Comparison of ENCODE assay signal across 11 cellular contexts in genomic region chr6:71727632-71728294, GRCh38.
DNase-seq lines count a peak whose midpoint lies in the region; ATAC-seq and TF ChIP-seq lines count a peak whose summit lies in the region.
"Had no signal": no experiment of that assay in that cellular context is flagged by ENCODE, and none has a peak within 500 bp of the region (broad histone marks: within the 10 kb centered on the region; RNA-seq: fewer than 3 reads in every experiment).

No MANE protein-coding gene starts in this region.

- no CpG with 5 or more reads among the region's 2 CpGs for WGBS in neuronal stem cell (ENCODE audit: extremely low coverage in 2 of 2, insufficient read length in 2 of 2, insufficient replicate concordance in 1 of 2), 2 donors

- H3K27me3 ChIP-seq in HL-60 (ENCODE audit: insufficient read depth, poor library complexity, severe bottlenecking) = no peaks in the 10 kb centered on the region
- no peaks in the 10 kb centered on the region for H3K27me3 ChIP-seq in neuronal stem cell (ENCODE audit: control insufficient read depth in 3 of 3, insufficient read depth in 3 of 3, low read depth in 1 of 3, low read length in 3 of 3)
- no peaks in the 10 kb centered on the region for H3K27me3 ChIP-seq in naive thymus-derived CD4-positive, alpha-beta T cell (ENCODE audit: control insufficient read depth in 2 of 2, insufficient read depth in 2 of 2, low read length in 2 of 2)

- H3K27ac ChIP-seq in HL-60 (replicated peaks) (no peak overlapping the region), neuronal stem cell (replicated peaks; ENCODE audit: low read length) (no peak overlapping the region)
- no peak overlapping the region for H3K27ac ChIP-seq in naive thymus-derived CD4-positive, alpha-beta T cell (ENCODE audit: low read depth, low read length)

- no peaks in the 10 kb centered on the region for H3K9me3 ChIP-seq in neuronal stem cell (replicated peaks in 1 of 2; ENCODE audit: control insufficient read depth in 2 of 2, insufficient read depth in 1 of 2, low read depth in 1 of 2, low read length in 2 of 2)
- no peaks in the 10 kb centered on the region for H3K9me3 ChIP-seq in naive thymus-derived CD4-positive, alpha-beta T cell (ENCODE audit: control insufficient read depth in 2 of 3, low read length in 3 of 3)

- no peak for TF ChIP-seq CTCF in HL-60 (IDR thresholded peaks at IDR 0.05; ENCODE audit: insufficient read depth, low read length)

- peaks cover 0 to 3% (median 0%) of the 10 kb centered on the region in 5 donors for H3K27me3 Mint-ChIP-seq in naive thymus-derived CD4-positive, alpha-beta T cell
- no peaks in the 10 kb centered on the region for H3K27me3 Mint-ChIP-seq in activated naive CD8-positive, alpha-beta T cell treated with anti-CD3 and anti-CD28 coated beads for 36 hours
- H3K27me3 Mint-ChIP-seq: stimulated activated naive CD8-positive, alpha-beta T cell treated with anti-CD3 and anti-CD28 coated beads, Interleukin-15, Interleukin-2, amounts not matched to agents 100 ng/mL and 50 ng/mL, for 24 hours had no signal

- H2BK120ac ChIP-seq in neuronal stem cell (ENCODE audit: low read depth, low read length) = no peak overlapping the region

- no peak overlapping the region for H3K14ac ChIP-seq in neuronal stem cell (ENCODE audit: low read length)

- peak overlapping the region; percentile 35 for H2AFZ ChIP-seq in neuronal stem cell (ENCODE audit: low read length)

- no peak overlapping the region for H3K9ac ChIP-seq in neuronal stem cell (ENCODE audit: low read depth, low read length, poor library complexity)

- no peak overlapping the region for H3K4me3 ChIP-seq in HL-60 (replicated peaks; ENCODE audit: insufficient read depth, low read length)
- H3K4me3 ChIP-seq in neuronal stem cell (ENCODE audit: low read length in 2 of 2) = no peak overlapping the region
- H3K4me3 ChIP-seq in naive thymus-derived CD4-positive, alpha-beta T cell (ENCODE audit: low read length) = no peak overlapping the region

- no peaks in the 10 kb centered on the region for H3K36me3 ChIP-seq in neuronal stem cell (replicated peaks in 1 of 2; ENCODE audit: control insufficient read depth in 2 of 2, insufficient read depth in 2 of 2, low read length in 2 of 2)
- no peaks in the 10 kb centered on the region for H3K36me3 ChIP-seq in naive thymus-derived CD4-positive, alpha-beta T cell (ENCODE audit: control insufficient read depth in 2 of 3, insufficient read depth in 3 of 3, low read length in 3 of 3)

- H4K91ac ChIP-seq in neuronal stem cell (ENCODE audit: low read depth, low read length, poor library complexity) = no peak overlapping the region

- H3K36me3 Mint-ChIP-seq in naive thymus-derived CD4-positive, alpha-beta T cell = no peaks in the 10 kb centered on the region
- H3K36me3 Mint-ChIP-seq in activated naive CD8-positive, alpha-beta T cell treated with anti-CD3 and anti-CD28 coated beads for 36 hours = no peaks in the 10 kb centered on the region

- H3K4me1 Mint-ChIP-seq in naive thymus-derived CD4-positive, alpha-beta T cell = no peaks in the 10 kb centered on the region
- H3K4me1 Mint-ChIP-seq in activated naive CD8-positive, alpha-beta T cell treated with anti-CD3 and anti-CD28 coated beads for 36 hours = no peaks in the 10 kb centered on the region

- H2AK5ac ChIP-seq in neuronal stem cell (ENCODE audit: low read depth, low read length) = no peak overlapping the region

- intact Hi-C loops in naive thymus-derived CD4-positive, alpha-beta T cell (cut with micrococcal nuclease) = no loop called here

- no peak overlapping the region for H3K4me2 ChIP-seq in neuronal stem cell (ENCODE audit: insufficient read depth, low read length, poor library complexity, severe bottlenecking)

- DNase-seq in HL-60 (ENCODE audit: low read depth in 1 of 2, low spot score in 1 of 2) = peak; percentile 3 to 24
- no peak for DNase-seq in neuronal stem cell (ENCODE audit: low spot score)
- DNase-seq in naive thymus-derived CD4-positive, alpha-beta T cell = no peak
- no peak for DNase-seq in activated naive CD8-positive, alpha-beta T cell treated with anti-CD3 and anti-CD28 coated beads for 36 hours
- DNase-seq in HT-29 (ENCODE audit: low spot score) = no peak
- no peak for DNase-seq in NCI-H2227 treated with DMSO at 0.1 percent for 48 hours (lab: John Stamatoyannopoulos, UW)
- DNase-seq: dermis blood vessel endothelial cell, T-helper 1 cell had no signal

- no peak overlapping the region for H2BK15ac ChIP-seq in neuronal stem cell (ENCODE audit: low read length)

- POLR2A ChIA-PET in naive thymus-derived CD4-positive, alpha-beta T cell (lab: Charles Lee) = no interaction called here

- CTCF ChIA-PET in naive thymus-derived CD4-positive, alpha-beta T cell (lab: Charles Lee) = no interaction called here

- H3K23ac ChIP-seq in neuronal stem cell (ENCODE audit: low read depth, low read length, poor library complexity) = no peak overlapping the region

- H4K8ac ChIP-seq in neuronal stem cell (ENCODE audit: low read depth, low read length) = no peak overlapping the region

- no peak overlapping the region for H3K4ac ChIP-seq in neuronal stem cell (ENCODE audit: low read length)

- peak; percentile 92 for ATAC-seq in GM18873 (IDR thresholded peaks at IDR 0.05; ENCODE audit: low FRiP score, unreplicated experiment)
- peak; percentile 89 for ATAC-seq in HG02623 (IDR thresholded peaks at IDR 0.05; ENCODE audit: unreplicated experiment)
- ATAC-seq in naive thymus-derived CD4-positive, alpha-beta T cell = no peak

- H2BK5ac ChIP-seq in neuronal stem cell (ENCODE audit: low read length) = no peak overlapping the region

- H3K18ac ChIP-seq in neuronal stem cell (ENCODE audit: low read length) = no peak overlapping the region

- H2BK12ac ChIP-seq in neuronal stem cell (ENCODE audit: low read length) = no peak overlapping the region

- H3K4me1 ChIP-seq in neuronal stem cell (ENCODE audit: control insufficient read depth in 2 of 2, insufficient read depth in 1 of 2, low read depth in 1 of 2, low read length in 2 of 2) = no peaks in the 10 kb centered on the region
- H3K4me1 ChIP-seq in naive thymus-derived CD4-positive, alpha-beta T cell (ENCODE audit: control insufficient read depth in 2 of 2, insufficient read depth in 2 of 2, low read length in 2 of 2) = no peaks in the 10 kb centered on the region

- H3K79me1 ChIP-seq in neuronal stem cell (ENCODE audit: low read depth, low read length) = no peaks in the 10 kb centered on the region

- no peak overlapping the region for H3K27ac Mint-ChIP-seq in naive thymus-derived CD4-positive, alpha-beta T cell
- H3K27ac Mint-ChIP-seq in activated naive CD8-positive, alpha-beta T cell treated with anti-CD3 and anti-CD28 coated beads for 36 hours = no peak overlapping the region
- H3K27ac Mint-ChIP-seq: stimulated activated naive CD8-positive, alpha-beta T cell treated with anti-CD3 and anti-CD28 coated beads, Interleukin-15, Interleukin-2, amounts not matched to agents 100 ng/mL and 50 ng/mL, for 24 hours had no signal

- peaks cover 0 to 7% (median 0%) of the 10 kb centered on the region in 11 donors for H3K9me3 Mint-ChIP-seq in naive thymus-derived CD4-positive, alpha-beta T cell
- H3K9me3 Mint-ChIP-seq in activated naive CD8-positive, alpha-beta T cell treated with anti-CD3 and anti-CD28 coated beads for 36 hours = no peaks in the 10 kb centered on the region
- H3K9me3 Mint-ChIP-seq: stimulated activated naive CD8-positive, alpha-beta T cell treated with anti-CD3 and anti-CD28 coated beads, Interleukin-15, Interleukin-2, amounts not matched to agents 100 ng/mL and 50 ng/mL, for 24 hours had no signal

- H3K4me3 Mint-ChIP-seq in naive thymus-derived CD4-positive, alpha-beta T cell = no peak overlapping the region
- H3K4me3 Mint-ChIP-seq in activated naive CD8-positive, alpha-beta T cell treated with anti-CD3 and anti-CD28 coated beads for 36 hours = no peak overlapping the region
- H3K4me3 Mint-ChIP-seq: stimulated activated naive CD8-positive, alpha-beta T cell treated with anti-CD3 and anti-CD28 coated beads, Interleukin-15, Interleukin-2, amounts not matched to agents 100 ng/mL and 50 ng/mL, for 24 hours had no signal

Comparison
In these comparisons a context has a peak if more than half of its experiments do, and no peak if none do; other contexts are left out.
1. DNase-seq: peak in HL-60 (2 of 2); none in neuronal stem cell (single experiment), naive thymus-derived CD4-positive, alpha-beta T cell (0 of 9), activated naive CD8-positive, alpha-beta T cell treated with anti-CD3 and anti-CD28 coated beads for 36 hours (single experiment), HT-29 (single experiment) and NCI-H2227 treated with DMSO at 0.1 percent for 48 hours (single experiment).